ENCODE assay signal across 18 cellular contexts in genomic region chr7:53993205-53993604, GRCh38.
"Had no signal": no experiment of that assay in that cellular context is flagged by ENCODE, and none has a peak within 500 bp of the region (broad histone marks: within the 10 kb centered on the region; RNA-seq: fewer than 3 reads in every experiment).

No MANE protein-coding gene starts in this region.

- ATAC-seq: activated CD4-positive, alpha-beta T cell treated with anti-CD3 and anti-CD28 coated beads for 36 hours; activated CD8-positive, alpha-beta memory T cell treated with anti-CD3 and anti-CD28 coated beads, Interleukin-2, amount 10 ng/mL, durations not matched to agents 7 days and 5 days; activated naive CD8-positive, alpha-beta T cell treated with anti-CD3 and anti-CD28 coated beads, Interleukin-2, amount 50 U/mL, for 24 hours; sciatic nerve had no signal

- H3K27me3 ChIP-seq: breast epithelium, stomach, testis, upper lobe of left lung had no signal

- H3K36me3 ChIP-seq: breast epithelium, stomach, upper lobe of left lung had no signal

- H3K4me3 ChIP-seq: breast epithelium, stomach, testis, upper lobe of left lung had no signal

- DNase-seq: activated CD4-positive, alpha-beta memory T cell treated with anti-CD3 and anti-CD28 coated beads for 36 hours; activated CD4-positive, alpha-beta T cell treated with anti-CD3 and anti-CD28 coated beads for 36 hours; activated CD8-positive, alpha-beta memory T cell treated with anti-CD3 and anti-CD28 coated beads, Interleukin-2, amount 10 ng/mL, durations not matched to agents 7 days and 5 days; activated naive CD4-positive, alpha-beta T cell treated with anti-CD3 and anti-CD28 coated beads for 36 hours; activated naive CD8-positive, alpha-beta T cell treated with anti-CD3 and anti-CD28 coated beads, Interleukin-2, amount 50 U/mL, for 24 hours; activated T-cell treated with anti-CD3 and anti-CD28 coated beads, Interleukin-2, amount 50 U/mL, for 1 hour; aorta; cerebellar nuclear complex; effector memory CD4-positive, alpha-beta T cell; foreskin melanocyte; head of caudate nucleus; kidney glomerular epithelial cell; nephron progenitor cell; stomach; testis had no signal
